ENCODE assay signal across 16 cellular contexts in genomic region chr18:26721876-26722581, GRCh38.
A peak's percentile ranks its signal among the peaks of the same experiment; 100 is the strongest.
DNase-seq lines count a peak whose midpoint lies in the region; ATAC-seq and TF ChIP-seq lines count a peak whose summit lies in the region.
"Had no signal": no experiment of that assay in that cellular context is flagged by ENCODE, and none has a peak within 500 bp of the region (broad histone marks: within the 10 kb centered on the region; RNA-seq: fewer than 3 reads in every experiment).

No MANE protein-coding gene starts in this region.

- TF ChIP-seq EP300 in Ishikawa (IDR thresholded peaks at IDR 0.05; ENCODE audit: borderline replicate concordance): no peak

- no peak overlapping the region for H3K9ac ChIP-seq in neural progenitor cell
- H3K9ac ChIP-seq: BLaER1 treated with 17β-estradiol and CSF1 and Interleukin-3, amounts not matched to agents 10 nM and 100 nM; GM23248; KMS-11 had no signal

- H3F3A ChIP-seq in neural progenitor cell (ENCODE audit: low read depth): no peaks in the 10 kb centered on the region

- no peak overlapping the region for H3K4me2 ChIP-seq in neural progenitor cell
- H3K4me2 ChIP-seq: BLaER1 treated with 17β-estradiol and CSF1 and Interleukin-3, amounts not matched to agents 10 nM and 100 nM; KMS-11 had no signal

- H3K4me1 ChIP-seq in neural progenitor cell: peaks cover 6% of the 10 kb centered on the region

- H3K27ac ChIP-seq in VCaP (peak overlapping the region; percentile 29; the same call in 1 of the 2 replicates), neural progenitor cell (no peak overlapping the region)
- H3K27ac ChIP-seq: BLaER1 treated with 17β-estradiol and CSF1 and Interleukin-3, amounts not matched to agents 10 nM and 100 nM; GM23248; KMS-11; SK-N-MC had no signal

- no peaks in the 10 kb centered on the region for H4K20me1 ChIP-seq in neural progenitor cell (ENCODE audit: low read depth)
- H4K20me1 ChIP-seq: BLaER1 treated with 17β-estradiol and CSF1 and Interleukin-3, amounts not matched to agents 10 nM and 100 nM had no signal

- H3K4me3 ChIP-seq in neural progenitor cell: no peak overlapping the region
- H3K4me3 ChIP-seq: BLaER1 treated with 17β-estradiol and CSF1 and Interleukin-3, amounts not matched to agents 10 nM and 100 nM; GM23248; SK-N-MC had no signal

- H3K36me3 Mint-ChIP-seq in neural progenitor cell: no peaks in the 10 kb centered on the region
- H3K36me3 Mint-ChIP-seq: CD8-positive, alpha-beta memory T cell had no signal

- TF ChIP-seq RAD21 in Ishikawa (IDR thresholded peaks at IDR 0.05; ENCODE audit: low read depth): no peak

- no peaks in the 10 kb centered on the region for H3K79me2 ChIP-seq in neural progenitor cell (ENCODE audit: low read depth)

- no peaks in the 10 kb centered on the region for H3K36me3 ChIP-seq in neural progenitor cell
- H3K36me3 ChIP-seq: BLaER1 treated with 17β-estradiol and CSF1 and Interleukin-3, amounts not matched to agents 10 nM and 100 nM had no signal

- no peak overlapping the region for H3K4me3 Mint-ChIP-seq in neural progenitor cell
- H3K4me3 Mint-ChIP-seq: CD8-positive, alpha-beta memory T cell had no signal

- H3K9me3 ChIP-seq in neural progenitor cell (ENCODE audit: low read depth): no peaks in the 10 kb centered on the region
- H3K9me3 ChIP-seq: BLaER1 treated with 17β-estradiol and CSF1 and Interleukin-3, amounts not matched to agents 10 nM and 100 nM had no signal

- H2AFZ ChIP-seq in neural progenitor cell (replicated peaks): no peak overlapping the region
- H2AFZ ChIP-seq: GM23248 had no signal

- H3K27me3 ChIP-seq in neural progenitor cell: no peaks in the 10 kb centered on the region
- H3K27me3 ChIP-seq: BLaER1 treated with 17β-estradiol and CSF1 and Interleukin-3, amounts not matched to agents 10 nM and 100 nM had no signal

- TF ChIP-seq CTCF in VCaP (conservative IDR thresholded peaks at IDR 0.05): no peak
- no peak for TF ChIP-seq CTCF in neural progenitor cell (IDR thresholded peaks at IDR 0.05)

- H3K9me3 Mint-ChIP-seq in neural progenitor cell: no peaks in the 10 kb centered on the region
- H3K9me3 Mint-ChIP-seq: CD8-positive, alpha-beta memory T cell had no signal

- DNase-seq in NCI-H748 (lab: John Stamatoyannopoulos, UW; ENCODE audit: unreplicated experiment) (peak; percentile 37), NCI-H748 treated with DMSO at 0.1 percent for 48 hours (lab: John Stamatoyannopoulos, UW) (no peak), neural progenitor cell (ENCODE audit: low spot score) (no peak), iPS-NIHi7 (ENCODE audit: extremely low spot score) (no peak)
- DNase-seq: CD8-positive, alpha-beta memory T cell; GDM1; GM23248; NCI-H1048; NCI-H1694; SHP77 had no signal

- peaks cover 2% of the 10 kb centered on the region for H3K27me3 Mint-ChIP-seq in neural progenitor cell (ENCODE audit: insufficient read depth, low read depth)
- H3K27me3 Mint-ChIP-seq: CD8-positive, alpha-beta memory T cell had no signal

- H3K4me1 Mint-ChIP-seq in neural progenitor cell: peaks cover 26% of the 10 kb centered on the region
- H3K4me1 Mint-ChIP-seq: CD8-positive, alpha-beta memory T cell had no signal

- H3K27ac Mint-ChIP-seq in neural progenitor cell: peak overlapping the region; percentile 4
- H3K27ac Mint-ChIP-seq: CD8-positive, alpha-beta memory T cell had no signal

- no peak for ATAC-seq in HG03378 (IDR thresholded peaks at IDR 0.05; ENCODE audit: unreplicated experiment)

TF ChIP-seq in Ishikawa, 13 proteins besides CTCF, POLR2A, EP300 and RAD21:
- TF ChIP-seq REST (IDR thresholded peaks at IDR 0.05; ENCODE audit: low read depth) (peak; percentile 69; the same call in 1 of the 2 replicates), CEBPB (IDR thresholded peaks at IDR 0.05) (no peak)
